In the genomic region with DNA sequence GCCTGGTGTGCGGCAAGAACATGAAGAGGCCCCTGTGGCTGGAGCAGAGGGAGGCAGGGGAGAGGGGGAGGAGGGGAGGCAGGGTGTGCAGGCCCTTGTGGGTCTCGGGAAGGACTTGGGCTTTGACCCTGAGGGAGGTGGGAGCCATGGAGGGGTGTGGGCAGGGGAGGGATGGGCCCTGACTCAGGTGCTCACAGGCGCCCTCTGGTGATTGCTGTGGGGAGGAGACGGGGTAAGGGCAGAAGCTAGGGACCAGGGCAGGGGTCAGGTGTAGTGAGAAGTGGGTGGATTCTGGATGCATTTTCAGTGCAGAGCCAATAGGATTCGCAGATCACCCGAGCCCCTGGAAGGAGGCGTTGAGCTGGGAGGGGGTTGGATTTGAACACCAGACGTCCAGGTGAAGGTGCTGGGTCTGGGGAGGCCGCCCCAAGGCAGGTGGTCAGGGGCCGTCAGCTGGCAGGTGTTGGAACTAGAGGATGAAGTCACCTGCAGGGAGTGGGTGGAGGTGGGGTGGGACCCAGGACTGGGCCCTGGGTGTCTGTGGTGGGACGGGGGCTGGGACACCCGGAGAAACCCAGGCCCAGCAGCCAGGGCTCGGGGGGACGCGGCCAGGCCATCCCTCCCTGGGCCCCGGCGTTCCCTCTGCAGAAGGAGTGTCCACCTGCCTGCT, we compare ENCODE assay signal across 8 cellular contexts.
DNase-seq lines count a peak whose midpoint lies in the region; ATAC-seq and TF ChIP-seq lines count a peak whose summit lies in the region.

No MANE protein-coding gene starts in this region.

- H3K27ac ChIP-seq in GM23248 (no peak overlapping the region), psoas muscle (no peak overlapping the region)

- POLR2A ChIA-PET in AG04449 (lab: Yijun Ruan, JAX) = no interaction called here

- DNase-seq in AG04449 (ENCODE audit: low read depth, low spot score) (no peak), GM23248 (peak; percentile 23), erythroblast (lab: John Stamatoyannopoulos, UW) (peak; percentile 37 to 64), psoas muscle (no peak), inferior parietal cortex (ENCODE audit: extremely low spot score) (no peak), GM19240 (ENCODE audit: insufficient read length, low spot score) (no peak)
- DNase-seq in activated CD4-positive, CD25-positive, alpha-beta regulatory T cell treated with anti-CD3 and anti-CD28 coated beads, Interleukin-2, amount 50 U/mL, for 16 hours (ENCODE audit: low read depth, low spot score) = peak; percentile 18

- H3K9me2 ChIP-seq in GM23248 (ENCODE audit: insufficient read depth) = no peaks in the 10 kb centered on the region

- intact Hi-C loops in psoas muscle (cut with DNase I) = loop anchor here in 1 of 2 donors (5.0 kb wide), 1 partner anchor 107 kb away; no protein-coding TSS in a partner anchor

- no peak overlapping the region for H3K4me3 ChIP-seq in AG04449 (ENCODE audit: low read depth, low read length)
- H3K4me3 ChIP-seq in GM23248 = no peak overlapping the region
- no peak overlapping the region for H3K4me3 ChIP-seq in psoas muscle

- in situ Hi-C loops in GM23248 (cut with MboI) = no loop called here

- no peak for TF ChIP-seq POLR2A in erythroblast (IDR thresholded peaks at IDR 0.05; ENCODE audit: low read length)

- H3K4me1 ChIP-seq in GM23248 (ENCODE audit: insufficient read depth) (peaks cover 14% of the 10 kb centered on the region), psoas muscle (peaks cover 22% of the 10 kb centered on the region)

- ATAC-seq in psoas muscle (peak in 3 of 4 donors; percentile 42 to 67 (median 65)), HG02642 (IDR thresholded peaks at IDR 0.05; ENCODE audit: poor library complexity, unreplicated experiment) (no peak)

- no peak overlapping the region for H2AFZ ChIP-seq in GM23248

- no peaks in the 10 kb centered on the region for H4K20me1 ChIP-seq in GM23248 (ENCODE audit: insufficient read depth)

- H3F3A ChIP-seq in GM23248 (ENCODE audit: insufficient read depth) = 0 out of 2 replicates have a peak, but pooled peaks cover under 1% of the 10 kb centered on the region

- H3K4me2 ChIP-seq in GM23248 (ENCODE audit: unreplicated experiment) = no peak overlapping the region

- H3K9me3 ChIP-seq in GM23248 (ENCODE audit: low read depth) (no peaks in the 10 kb centered on the region), psoas muscle (peaks cover 6% of the 10 kb centered on the region)

- H3K9ac ChIP-seq in GM23248 = no peak overlapping the region

- 63 to 67% methylated on average over 8 to 17 of the region's 17 CpGs for WGBS in GM23248 (ENCODE audit: low coverage in 1 of 2, low lambda C conversion rate in 2 of 2, missing lambda C conversion rate in 2 of 2), 2 experiments
- 72 to 78% (median 75%) methylated on average over 17 of the region's 17 CpGs for WGBS in psoas muscle, 3 donors

- H3K36me3 ChIP-seq in GM23248 (ENCODE audit: low read depth) (no peaks in the 10 kb centered on the region; the same call in 1 of the 2 replicates), psoas muscle (ENCODE audit: insufficient read depth in 1 of 2, low read depth in 1 of 2) (peaks cover 0 to 27% of the 10 kb centered on the region in 2 donors)

- no peaks in the 10 kb centered on the region for H3K27me3 ChIP-seq in GM23248 (replicated peaks; ENCODE audit: insufficient read depth)
- H3K27me3 ChIP-seq in psoas muscle (ENCODE audit: insufficient read depth in 3 of 3, low read length in 2 of 3) = no peaks in the 10 kb centered on the region

- no peaks in the 10 kb centered on the region for H3K79me2 ChIP-seq in GM23248 (ENCODE audit: insufficient read depth)

- CTCF ChIA-PET in AG04449 (lab: Yijun Ruan, JAX) = interaction anchor here (0.7 to 2.5 kb wide), 4 partner anchors 9 to 15 kb away, joined by 3 to 12 read pairs (median 5); no protein-coding TSS in a partner anchor

- TF ChIP-seq CTCF in AG04449 (IDR thresholded peaks at IDR 0.05; ENCODE audit: insufficient read depth, low read length, missing control alignments) = peak; percentile 68
- TF ChIP-seq CTCF in psoas muscle (IDR thresholded peaks at IDR 0.05) = peak; percentile 36

Comparison
In these comparisons a context has a peak if more than half of its experiments do, and no peak if none do; other contexts are left out.
1. DNase-seq: peak in GM23248 (single experiment), activated CD4-positive, CD25-positive, alpha-beta regulatory T cell treated with anti-CD3 and anti-CD28 coated beads, Interleukin-2, amount 50 U/mL, for 16 hours (single experiment) and erythroblast (2 of 2); none in AG04449 (single experiment), psoas muscle (0 of 2), inferior parietal cortex (single experiment) and GM19240 (single experiment).